1 cellular context compared by ENCODE assay signal in the genomic region with DNA sequence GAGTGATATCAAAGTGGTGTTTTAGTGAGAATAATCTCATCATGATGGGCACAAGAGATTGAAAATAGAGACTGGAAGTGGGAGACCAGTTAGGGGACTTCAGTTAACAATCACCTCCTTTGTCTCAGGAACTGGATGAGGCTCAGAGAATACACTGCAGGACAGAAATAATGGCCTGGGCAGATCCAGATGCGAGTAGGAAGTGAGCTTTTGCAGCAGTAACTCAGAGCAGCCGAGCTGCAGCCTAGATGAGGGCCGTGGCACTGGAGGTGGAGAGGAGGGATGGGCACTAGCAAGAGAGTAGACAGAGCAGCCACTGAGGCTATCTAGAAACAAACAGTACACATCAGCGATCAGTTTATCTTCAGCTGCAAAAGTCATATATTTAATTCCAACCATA.
TF ChIP-seq lines count a peak whose summit lies in the region.

No MANE protein-coding gene starts in this region.

TF ChIP-seq in H1, 55 proteins besides CTCF, POLR2A, EP300 and RAD21:
- TF ChIP-seq ASH2L (IDR thresholded peaks at IDR 0.05; ENCODE audit: low read length) = no peak
- no peak for TF ChIP-seq JUND (IDR thresholded peaks at IDR 0.05; ENCODE audit: low read length)
- no peak for TF ChIP-seq FOSL1 (IDR thresholded peaks at IDR 0.05; ENCODE audit: insufficient read depth, low read depth, low read length)
- no peak for TF ChIP-seq MAFK (IDR thresholded peaks at IDR 0.05; ENCODE audit: low read depth, low read length)
